In genomic region chr11:35943294-35943693, GRCh38 we compare ENCODE assay signal across 9 cellular contexts. TPM values are rescaled to one million over a fixed set of nuclear protein-coding genes. Genes with fewer than 3 reads are reported as not detected.
DNase-seq lines count a peak whose midpoint lies in the region; ATAC-seq, FAIRE-seq and TF ChIP-seq lines count a peak whose summit lies in the region.
"Had no signal": no experiment of that assay in that cellular context is flagged by ENCODE, and none has a peak within 500 bp of the region (broad histone marks: within the 10 kb centered on the region; RNA-seq: fewer than 3 reads in every experiment).

No MANE protein-coding gene starts in this region.

- H3K27ac ChIP-seq in heart left ventricle (peak overlapping the region in 10 of 12 donors; percentile 25 to 68 (median 60)), K562 (ENCODE audit: extremely low read depth, low read depth, low read length) (no peak overlapping the region; the same call in 2 of the 3 replicates), uterus (peak overlapping the region; percentile 75 to 81)

- TF ChIP-seq POLR2A in heart left ventricle (IDR thresholded peaks at IDR 0.05) (no peak), K562 (conservative IDR thresholded peaks at IDR 0.05) (no peak), uterus (IDR thresholded peaks at IDR 0.05) (no peak)

- POLR2A ChIA-PET in K562 (lab: Yijun Ruan, JAX) = interaction anchor here (0.6 kb wide), 1 partner anchor 896 kb away, joined by 3 read pairs; no protein-coding TSS in a partner anchor

- H3K4me1 ChIP-seq in heart left ventricle (peaks cover 0 to 29% (median 9%) of the 10 kb centered on the region in 12 donors), K562 (replicated peaks in 1 of 2; ENCODE audit: control insufficient read depth in 2 of 2, insufficient read depth in 2 of 2, low read length in 2 of 2) (peaks cover 5 to 16% of the 10 kb centered on the region in 2 experiments; a peak in 4 of 5 replicates), uterus (no peaks in the 10 kb centered on the region)

- H3K4me2 ChIP-seq in K562 (ENCODE audit: insufficient read depth, low read length) = peak overlapping the region; percentile 85

- no peaks in the 10 kb centered on the region; the same call in 1 of the 2 replicates for H4K20me1 ChIP-seq in K562 (replicated peaks; ENCODE audit: control insufficient read depth, insufficient read depth, low read length)

- intact Hi-C loops in heart left ventricle (cut with DNase I) (loop anchor here in 3 of 10 donors (5.0 to 10.0 kb wide), 5 partner anchors 92 to 328 kb away; partner anchors contain the start of genes FJX1 (in 1 of the 3) and TRIM44 (in 1 of the 3)), Right ventricle myocardium superior (cut with DNase I) (no loop called here), K562 (cut with micrococcal nuclease) (loop anchor here (10.0 kb wide), 1 partner anchor 192 kb away; no protein-coding TSS in a partner anchor), uterus (cut with DNase I; ENCODE audit: low total_unique reads) (no loop called here)

- H3K9me3 Mint-ChIP-seq in mesothelial cell of epicardium = no peaks in the 10 kb centered on the region

- H3K4me3 ChIP-seq in heart left ventricle (peak overlapping the region in 10 of 12 donors; percentile 48 to 77 (median 64)), K562 (peak overlapping the region; percentile 49), uterus (peak overlapping the region; percentile 40 to 77)

- no peaks in the 10 kb centered on the region for H3K9me1 ChIP-seq in K562 (ENCODE audit: control insufficient read depth, insufficient read depth, low read length)

- FAIRE-seq in K562 (lab: Jason Lieb, UNC) = no peak

- no peaks in the 10 kb centered on the region for H3K9me3 ChIP-seq in heart left ventricle
- H3K9me3 ChIP-seq in K562 (replicated peaks; ENCODE audit: control insufficient read depth, insufficient read depth, low read depth, low read length) = no peaks in the 10 kb centered on the region
- H3K9me3 ChIP-seq in uterus = no peaks in the 10 kb centered on the region

- no peaks in the 10 kb centered on the region for H3K36me3 ChIP-seq in heart left ventricle
- H3K36me3 ChIP-seq in K562 (ENCODE audit: control insufficient read depth, insufficient read depth, low read length) = no peaks in the 10 kb centered on the region
- H3K36me3 ChIP-seq in uterus = no peaks in the 10 kb centered on the region

- peak overlapping the region; percentile 82 for H3K4me3 Mint-ChIP-seq in mesothelial cell of epicardium

- CTCF ChIA-PET in K562 (lab: Yijun Ruan, JAX; ENCODE audit: low intra/inter-chr PET ratio) = no interaction called here

- no peaks in the 10 kb centered on the region for H3K36me3 Mint-ChIP-seq in mesothelial cell of epicardium

- peaks cover 41% of the 10 kb centered on the region for H3K4me1 Mint-ChIP-seq in mesothelial cell of epicardium

- H3K27me3 ChIP-seq in heart left ventricle = peaks cover 0 to 6% (median 0%) of the 10 kb centered on the region in 9 donors
- peaks cover 12 to 17% of the 10 kb centered on the region in 2 experiments; a peak in 4 of 5 replicates for H3K27me3 ChIP-seq in K562 (ENCODE audit: control insufficient read depth in 2 of 2, insufficient read depth in 2 of 2, low read length in 2 of 2)
- H3K27me3 ChIP-seq in uterus = no peaks in the 10 kb centered on the region

- no TSS peak for BruUV-seq in K562 (replicated peaks; lab: Mats Ljungman, UMichigan)

- TF ChIP-seq EP300 in K562 (IDR thresholded peaks at IDR 0.05; ENCODE audit: low read length) = no peak

- in situ Hi-C loops in K562 (cut with MboI) = no loop called here

- no peak for TF ChIP-seq CTCF in heart left ventricle (IDR thresholded peaks at IDR 0.05)
- no peak for TF ChIP-seq CTCF in K562 (IDR thresholded peaks at IDR 0.05 in 2 of 3, conservative IDR thresholded peaks at IDR 0.05 in 1 of 3; ENCODE audit: insufficient read depth in 2 of 3, low read depth in 1 of 3, low read length in 3 of 3)
- TF ChIP-seq CTCF in mesothelial cell of epicardium (IDR thresholded peaks at IDR 0.05; ENCODE audit: unreplicated experiment) = no peak
- TF ChIP-seq CTCF in uterus (IDR thresholded peaks at IDR 0.05) = no peak

- peaks cover 2% of the 10 kb centered on the region for H3K27me3 Mint-ChIP-seq in mesothelial cell of epicardium (ENCODE audit: low read depth)

- WGBS in heart left ventricle, 4 donors = 23 to 28% (median 27%) methylated on average over 9 of the region's 9 CpGs
- WGBS in K562 (ENCODE audit: insufficient coverage, low coverage, missing lambda C conversion rate) = 36% methylated on average over 9 of the region's 9 CpGs

- TF ChIP-seq RAD21 in K562 (CRISPR knock-in tag; conservative IDR thresholded peaks at IDR 0.05 in 1 of 2, IDR thresholded peaks at IDR 0.05 in 1 of 2) = no peak

- peak overlapping the region; percentile 56 to 94; a peak in 2 of 4 replicates for H3K9ac ChIP-seq in K562 (ENCODE audit: insufficient read depth in 1 of 2, low read depth in 2 of 2, low read length in 2 of 2)

- DNase-seq in heart left ventricle (no peak), Right ventricle myocardium superior (no peak), K562 (ENCODE audit: extremely low read depth in 1 of 4, low spot score in 3 of 4) (no peak), mesothelial cell of epicardium (ENCODE audit: low spot score in 2 of 2, unreplicated experiment in 2 of 2) (no peak), uterus (peak in 1 of 2 donors; percentile 40), foreskin melanocyte (no peak), NCI-H2227 treated with DMSO at 0.1 percent for 48 hours (lab: John Stamatoyannopoulos, UW) (no peak), NCI-H82 (lab: John Stamatoyannopoulos, UW) (no peak)
- DNase-seq: GF-D8 had no signal

- 0 out of 3 replicates have a peak, but pooled peaks cover 3% of the 10 kb centered on the region for H3K79me2 ChIP-seq in K562 (ENCODE audit: control insufficient read depth, insufficient read depth, low read length)

- ATAC-seq in heart left ventricle (peak in 1 of 4 donors; percentile 11), Right ventricle myocardium superior (ENCODE audit: poor library complexity) (no peak), K562 (no peak)

- H3K27ac Mint-ChIP-seq in mesothelial cell of epicardium = peak overlapping the region; percentile 95

- H2AFZ ChIP-seq in K562 (ENCODE audit: low read depth, low read length) = peak overlapping the region; percentile 91

TF ChIP-seq in K562, 482 proteins besides CTCF, POLR2A, EP300 and RAD21 (continues in another document):
- TF ChIP-seq FOSL1 (tag; conservative IDR thresholded peaks at IDR 0.05) (no peak), ZNF282 (CRISPR knock-in tag; IDR thresholded peaks at IDR 0.05) (no peak), XRCC3 (IDR thresholded peaks at IDR 0.05) (no peak), RAD51 (IDR thresholded peaks at IDR 0.05; ENCODE audit: borderline replicate concordance, low read depth) (no peak), CC2D1A (IDR thresholded peaks at IDR 0.05) (no peak), ARID3B (CRISPR knock-in tag; IDR thresholded peaks at IDR 0.05; ENCODE audit: borderline replicate concordance) (no peak), BCOR (IDR thresholded peaks at IDR 0.05) (no peak), HOXB6 (CRISPR knock-in tag; IDR thresholded peaks at IDR 0.05; ENCODE audit: borderline replicate concordance) (no peak), PTBP1 (IDR thresholded peaks at IDR 0.05; ENCODE audit: low read depth, low read length) (no peak), SIRT6 (IDR thresholded peaks at IDR 0.05; ENCODE audit: low read depth, low read length) (no peak)
- TF ChIP-seq, protein P1, sequence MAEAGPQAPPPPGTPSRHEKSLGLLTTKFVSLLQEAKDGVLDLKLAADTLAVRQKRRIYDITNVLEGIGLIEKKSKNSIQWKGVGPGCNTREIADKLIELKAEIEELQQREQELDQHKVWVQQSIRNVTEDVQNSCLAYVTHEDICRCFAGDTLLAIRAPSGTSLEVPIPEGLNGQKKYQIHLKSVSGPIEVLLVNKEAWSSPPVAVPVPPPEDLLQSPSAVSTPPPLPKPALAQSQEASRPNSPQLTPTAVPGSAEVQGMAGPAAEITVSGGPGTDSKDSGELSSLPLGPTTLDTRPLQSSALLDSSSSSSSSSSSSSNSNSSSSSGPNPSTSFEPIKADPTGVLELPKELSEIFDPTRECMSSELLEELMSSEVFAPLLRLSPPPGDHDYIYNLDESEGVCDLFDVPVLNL (CRISPR knock-in tag; IDR thresholded peaks at IDR 0.05; ENCODE audit: low read depth) = no peak

RNA-seq across cellular contexts. Expression of gene LDLRAD3, which starts 0.6 kb away (rescaled TPM):
- total RNA-seq in heart left ventricle (1 to 10 TPM; 1.5 to 7.7 (median 2.6) TPM), Right ventricle myocardium superior (1.2 TPM), K562 (2014; rRNA removed) (1.8 and 2.7 TPM in 2 replicates), K562 (2014; rRNA removed; fragmentation: Illumina TruSeq; extraction: Trizol) (3.0 and 3.4 TPM in 2 replicates), K562 (2015; rRNA removed; fragmentation: Illumina TruSeq; extraction: Trizol) (3.2 and 3.5 TPM in 2 replicates), K562 (2021) (5.7 and 6.4 TPM in 2 replicates), mesothelial cell of epicardium (37.9 to 40.7 TPM (median 39.1 TPM) in 3 replicates), uterus (10 to 100 TPM; 10.2 to 41.9 (median 19.8) TPM)
- polyA plus RNA-seq in heart left ventricle (1 to 10 TPM; 1.1 to 4.1 TPM), K562 (2011; rRNA removed) (2.9 and 3.9 TPM in 2 replicates), K562 (2014; fragmentation: Illumina TruSeq; extraction: Trizol) (7.2 and 8.1 TPM in 2 replicates), K562 (2014; fragmentation: Nextera tagmentation; extraction: Ambion mirVana) (1 to 10 TPM in 1 of 2 experiments, under 1 TPM in 1; 0.73 to 1.3 TPM), K562 (2014; rRNA removed) (4.9 and 5.1 TPM in 2 replicates)
- 3.3 and 4.3 TPM in 2 replicates for total RNA-seq in K562 (2011; cell fraction: chromatin; rRNA removed; ENCODE audit: low replicate concordance)
- total RNA-seq in K562 (2011; cell fraction: nucleolus; rRNA removed) = 2.9 and 3.7 TPM in 2 replicates
- 8.4 and 13.9 TPM in 2 replicates for total RNA-seq in K562 (2011; cell fraction: nucleoplasm; rRNA removed)
- 2.4 and 7.2 TPM in 2 replicates for polyA plus RNA-seq in K562 (2011; cell fraction: cytosol; rRNA removed)
- polyA plus RNA-seq in K562 (2011; cell fraction: nucleus; rRNA removed) = 1.4 and 2.9 TPM in 2 replicates
- 4.4 and 4.9 TPM in 2 replicates for polyA plus RNA-seq in K562 (2012)
- polyA minus RNA-seq in K562 (2011; rRNA and poly(A)+ RNA removed) = 1.2 and 3.6 TPM in 2 replicates
- 2.0 and 5.8 TPM in 2 replicates for polyA minus RNA-seq in K562 (2011; cell fraction: cytosol; rRNA and poly(A)+ RNA removed)
- 2.3 and 3.9 TPM in 2 replicates for polyA minus RNA-seq in K562 (2011; cell fraction: nucleus; rRNA and poly(A)+ RNA removed)
